17 cellular contexts compared by ENCODE assay signal in genomic region chr20:42938486-42939205, GRCh38.
"Had no signal": no experiment of that assay in that cellular context is flagged by ENCODE, and none has a peak within 500 bp of the region (broad histone marks: within the 10 kb centered on the region; RNA-seq: fewer than 3 reads in every experiment).

No MANE protein-coding gene starts in this region.

- FAIRE-seq: urothelium cell line had no signal

- H3K4me3 Mint-ChIP-seq: naive B cell, nephron, type B pancreatic cell had no signal

- H3K4me1 ChIP-seq: colonic mucosa, foreskin keratinocyte, heart left ventricle, left lung, lower lobe of right lung, thyroid gland had no signal

- H3K36me3 ChIP-seq: colonic mucosa, heart left ventricle, left lung, lower lobe of right lung, thyroid gland had no signal

- H3K27ac Mint-ChIP-seq: naive B cell, type B pancreatic cell had no signal

- DNase-seq: colonic mucosa; dermis blood vessel endothelial cell; foreskin keratinocyte; heart left ventricle; hypothalamus; islet precursor cell; left lung; lower lobe of right lung; mesenchymal stem cell; naive B cell; stimulated activated naive CD4-positive, alpha-beta T cell treated with Interleukin-2 at 50 U/mL for 16 hours; thyroid gland had no signal

- H3K4me1 Mint-ChIP-seq: naive B cell had no signal

- H3K9me3 Mint-ChIP-seq: nephron, type B pancreatic cell had no signal

- H3K27me3 Mint-ChIP-seq: naive B cell had no signal

- H3K27ac ChIP-seq: colonic mucosa, foreskin keratinocyte, heart left ventricle, left lung, lower lobe of right lung, parathyroid adenoma, thyroid gland had no signal

- H3K9ac ChIP-seq: parathyroid adenoma had no signal

- ATAC-seq: foreskin keratinocyte, heart left ventricle, left lung, lower lobe of right lung, sciatic nerve had no signal

- H3K4me3 ChIP-seq: colonic mucosa, heart left ventricle, left lung, lower lobe of right lung, thyroid gland had no signal

- H2AFZ ChIP-seq: parathyroid adenoma had no signal

- H3K27me3 ChIP-seq: colonic mucosa, foreskin keratinocyte, heart left ventricle, left lung, thyroid gland had no signal

- H3K36me3 Mint-ChIP-seq: naive B cell, type B pancreatic cell had no signal

- H3K9me3 ChIP-seq: colonic mucosa, left lung, lower lobe of right lung, thyroid gland had no signal
